Comparison of ENCODE assay signal across 26 cellular contexts in genomic region chrX:40687169-40687568, GRCh38. TPM values are rescaled to one million over a fixed set of nuclear protein-coding genes. Genes with fewer than 3 reads are reported as not detected.
DNase-seq lines count a peak whose midpoint lies in the region; ATAC-seq and TF ChIP-seq lines count a peak whose summit lies in the region.
"Had no signal": no experiment of that assay in that cellular context is flagged by ENCODE, and none has a peak within 500 bp of the region (broad histone marks: within the 10 kb centered on the region; RNA-seq: fewer than 3 reads in every experiment).

No MANE protein-coding gene starts in this region.

- no peak for ATAC-seq in activated T-cell treated with anti-CD3 and anti-CD28 coated beads, Interleukin-2, amount 50 U/mL, for 72 hours (replicated peaks in 1 of 2)
- no peak for ATAC-seq in activated B cell treated with CpG ODN at 0.5 μM for 24 hours (ENCODE audit: low read depth)
- no peak for ATAC-seq in memory B cell (ENCODE audit: low read depth)
- no peak for ATAC-seq in stimulated activated memory B cell treated with anti-CD40 and anti-IgM and Interleukin-4, amounts not matched to agents 10 μg/mL and 1 μg/mL and 100 μg/mL, for 72 hours
- ATAC-seq in HG02870 (IDR thresholded peaks at IDR 0.05; ENCODE audit: unreplicated experiment): no peak
- ATAC-seq: GM12878 had no signal

- no peak for DNase-seq in activated T-cell treated with anti-CD3 and anti-CD28 coated beads, Interleukin-2, amount 50 U/mL, for 72 hours
- DNase-seq in activated T-cell treated with anti-CD3 and anti-CD28 coated beads, Interleukin-2, amount 50 U/mL, for 1 hour: no peak
- no peak for DNase-seq in activated B cell treated with CpG ODN at 0.5 μM for 24 hours
- no peak for DNase-seq in memory B cell (ENCODE audit: low spot score in 2 of 2)
- no peak for DNase-seq in esophagus squamous epithelium (lab: John Stamatoyannopoulos, UW)
- DNase-seq in HAP-1 (ENCODE audit: low spot score in 2 of 2): no peak
- DNase-seq: 8988T; Caco-2; CD4-positive, CD25-positive, alpha-beta regulatory T cell; GDM1; GM23248; H9; IMR-90; KG1; MG63; NCI-H2029 treated with DMSO at 0.1 percent for 48 hours; NCI-H226; NCI-H510A; NCI-H69; Right ventricle myocardium superior; RPMI8226 had no signal

- no peak overlapping the region for H3K4me3 Mint-ChIP-seq in activated T-cell treated with anti-CD3 and anti-CD28 coated beads, Interleukin-2, amount 50 U/mL, for 72 hours
- H3K4me3 Mint-ChIP-seq in activated B cell treated with CpG ODN at 0.5 μM for 24 hours (no peak overlapping the region), memory B cell (no peak overlapping the region)
- H3K4me3 Mint-ChIP-seq in stimulated activated memory B cell treated with anti-CD40 and anti-IgM and Interleukin-4, amounts not matched to agents 10 μg/mL and 1 μg/mL and 100 μg/mL, for 72 hours: no peak overlapping the region
- H3K4me3 Mint-ChIP-seq: CD4-positive, CD25-positive, alpha-beta regulatory T cell; H9 had no signal

- no peak for TF ChIP-seq POLR2A in esophagus squamous epithelium (IDR thresholded peaks at IDR 0.05)

- H3K4me3 ChIP-seq in esophagus squamous epithelium: no peak overlapping the region
- no peak overlapping the region for H3K4me3 ChIP-seq in HAP-1
- H3K4me3 ChIP-seq: BLaER1, GM12878, GM23248, MG63, SJSA1 had no signal

- H3K9me3 ChIP-seq in esophagus squamous epithelium (no peaks in the 10 kb centered on the region), HAP-1 (no peaks in the 10 kb centered on the region)
- H3K9me3 ChIP-seq: BLaER1, Caco-2, MG63, SJSA1 had no signal

- no peak overlapping the region for H3K27ac ChIP-seq in esophagus squamous epithelium
- H3K27ac ChIP-seq: BLaER1, GM23248, SJSA1 had no signal

- peaks cover 6% of the 10 kb centered on the region for H3K4me1 Mint-ChIP-seq in activated T-cell treated with anti-CD3 and anti-CD28 coated beads, Interleukin-2, amount 50 U/mL, for 72 hours (ENCODE audit: low read depth)
- peaks cover 22% of the 10 kb centered on the region for H3K4me1 Mint-ChIP-seq in activated B cell treated with CpG ODN at 0.5 μM for 24 hours
- peaks cover 11% of the 10 kb centered on the region for H3K4me1 Mint-ChIP-seq in memory B cell
- H3K4me1 Mint-ChIP-seq in stimulated activated memory B cell treated with anti-CD40 and anti-IgM and Interleukin-4, amounts not matched to agents 10 μg/mL and 1 μg/mL and 100 μg/mL, for 72 hours: peaks cover 17% of the 10 kb centered on the region

- peaks cover 7% of the 10 kb centered on the region for H3K27me3 Mint-ChIP-seq in activated T-cell treated with anti-CD3 and anti-CD28 coated beads, Interleukin-2, amount 50 U/mL, for 72 hours (ENCODE audit: low read depth)
- H3K27me3 Mint-ChIP-seq in activated B cell treated with CpG ODN at 0.5 μM for 24 hours (no peaks in the 10 kb centered on the region), memory B cell (no peaks in the 10 kb centered on the region)
- H3K27me3 Mint-ChIP-seq in stimulated activated memory B cell treated with anti-CD40 and anti-IgM and Interleukin-4, amounts not matched to agents 10 μg/mL and 1 μg/mL and 100 μg/mL, for 72 hours: no peaks in the 10 kb centered on the region
- H3K27me3 Mint-ChIP-seq: CD4-positive, CD25-positive, alpha-beta regulatory T cell had no signal

- CTCF ChIA-PET in activated B cell treated with CpG ODN at 0.5 μM for 24 hours (lab: Charles Lee): interaction anchor here (1.6 kb wide), 1 partner anchor 107 kb away, joined by 4 read pairs; no protein-coding TSS in a partner anchor

- peaks cover 8 to 13% of the 10 kb centered on the region in 2 donors for H3K36me3 Mint-ChIP-seq in activated T-cell treated with anti-CD3 and anti-CD28 coated beads, Interleukin-2, amount 50 U/mL, for 72 hours (ENCODE audit: insufficient read depth in 2 of 2)
- H3K36me3 Mint-ChIP-seq in activated B cell treated with CpG ODN at 0.5 μM for 24 hours (ENCODE audit: low read depth) (peaks cover 55% of the 10 kb centered on the region), memory B cell (peaks cover 14% of the 10 kb centered on the region)
- H3K36me3 Mint-ChIP-seq in stimulated activated memory B cell treated with anti-CD40 and anti-IgM and Interleukin-4, amounts not matched to agents 10 μg/mL and 1 μg/mL and 100 μg/mL, for 72 hours: peaks cover 19% of the 10 kb centered on the region

- H3K4me1 ChIP-seq in esophagus squamous epithelium: no peaks in the 10 kb centered on the region
- no peaks in the 10 kb centered on the region for H3K4me1 ChIP-seq in HAP-1
- H3K4me1 ChIP-seq: Caco-2, SJSA1 had no signal

- intact Hi-C loops in activated B cell treated with CpG ODN at 0.5 μM for 24 hours (cut with micrococcal nuclease) (loop anchor here (10.0 kb wide), 1 partner anchor 108 kb away; no protein-coding TSS in a partner anchor), esophagus squamous epithelium (cut with DNase I) (no loop called here)

- 92 to 96% methylated on average over 3 of the region's 3 CpGs for WGBS in esophagus squamous epithelium, 2 donors

- TF ChIP-seq CTCF in activated B cell treated with CpG ODN at 0.5 μM for 24 hours (IDR thresholded peaks at IDR 0.05) (no peak), esophagus squamous epithelium (IDR thresholded peaks at IDR 0.05) (no peak)

- POLR2A ChIA-PET in activated B cell treated with CpG ODN at 0.5 μM for 24 hours (lab: Charles Lee): no interaction called here

- H3K27me3 ChIP-seq in esophagus squamous epithelium (no peaks in the 10 kb centered on the region), HAP-1 (ENCODE audit: low read depth) (no peaks in the 10 kb centered on the region)
- H3K27me3 ChIP-seq: MG63, SJSA1 had no signal

- in situ Hi-C loops in HAP-1 (cut with MboI; ENCODE audit: low sequenced_read_pairs): no loop called here

- peaks cover 4 to 64% (median 7%) of the 10 kb centered on the region in 3 donors for H3K36me3 ChIP-seq in esophagus squamous epithelium
- H3K36me3 ChIP-seq in HAP-1 (replicated peaks): peaks cover 75% of the 10 kb centered on the region

- peak overlapping the region; percentile 38 for H3K27ac Mint-ChIP-seq in activated T-cell treated with anti-CD3 and anti-CD28 coated beads, Interleukin-2, amount 50 U/mL, for 72 hours
- H3K27ac Mint-ChIP-seq in activated B cell treated with CpG ODN at 0.5 μM for 24 hours (peak overlapping the region; percentile 10), memory B cell (peak overlapping the region; percentile 56)
- peak overlapping the region; percentile 11 for H3K27ac Mint-ChIP-seq in stimulated activated memory B cell treated with anti-CD40 and anti-IgM and Interleukin-4, amounts not matched to agents 10 μg/mL and 1 μg/mL and 100 μg/mL, for 72 hours

- H3K9me3 Mint-ChIP-seq in activated T-cell treated with anti-CD3 and anti-CD28 coated beads, Interleukin-2, amount 50 U/mL, for 72 hours: no peaks in the 10 kb centered on the region
- H3K9me3 Mint-ChIP-seq in activated B cell treated with CpG ODN at 0.5 μM for 24 hours: no peaks in the 10 kb centered on the region
- H3K9me3 Mint-ChIP-seq in memory B cell: no peaks in the 10 kb centered on the region
- no peaks in the 10 kb centered on the region for H3K9me3 Mint-ChIP-seq in stimulated activated memory B cell treated with anti-CD40 and anti-IgM and Interleukin-4, amounts not matched to agents 10 μg/mL and 1 μg/mL and 100 μg/mL, for 72 hours
- H3K9me3 Mint-ChIP-seq: CD4-positive, CD25-positive, alpha-beta regulatory T cell had no signal

RNA-seq across cellular contexts. Expression of gene CXorf38, which starts 39.8 kb away (rescaled TPM):
- total RNA-seq in activated T-cell treated with anti-CD3 and anti-CD28 coated beads, Interleukin-2, amount 50 U/mL, for 72 hours: 10 to 100 TPM; 25.0 to 33.3 TPM
- total RNA-seq in activated B cell treated with CpG ODN at 0.5 μM for 24 hours (20.9 and 21.9 TPM in 2 replicates), esophagus squamous epithelium (10 to 100 TPM in 2 of 4 donors, 1 to 10 TPM in 2; 6.9 to 13.2 (median 9.5) TPM)

RNA-seq across cellular contexts. Expression of gene MED14, which starts 48.2 kb away (rescaled TPM):
- total RNA-seq in activated T-cell treated with anti-CD3 and anti-CD28 coated beads, Interleukin-2, amount 50 U/mL, for 72 hours: 10 to 100 TPM; 47.1 to 54.9 TPM
- total RNA-seq in activated B cell treated with CpG ODN at 0.5 μM for 24 hours (52.4 and 62.6 TPM in 2 replicates), esophagus squamous epithelium (10 to 100 TPM; 21.6 to 37.6 (median 28.9) TPM)
